Comparison of ENCODE assay signal across 25 cellular contexts in the genomic region with DNA sequence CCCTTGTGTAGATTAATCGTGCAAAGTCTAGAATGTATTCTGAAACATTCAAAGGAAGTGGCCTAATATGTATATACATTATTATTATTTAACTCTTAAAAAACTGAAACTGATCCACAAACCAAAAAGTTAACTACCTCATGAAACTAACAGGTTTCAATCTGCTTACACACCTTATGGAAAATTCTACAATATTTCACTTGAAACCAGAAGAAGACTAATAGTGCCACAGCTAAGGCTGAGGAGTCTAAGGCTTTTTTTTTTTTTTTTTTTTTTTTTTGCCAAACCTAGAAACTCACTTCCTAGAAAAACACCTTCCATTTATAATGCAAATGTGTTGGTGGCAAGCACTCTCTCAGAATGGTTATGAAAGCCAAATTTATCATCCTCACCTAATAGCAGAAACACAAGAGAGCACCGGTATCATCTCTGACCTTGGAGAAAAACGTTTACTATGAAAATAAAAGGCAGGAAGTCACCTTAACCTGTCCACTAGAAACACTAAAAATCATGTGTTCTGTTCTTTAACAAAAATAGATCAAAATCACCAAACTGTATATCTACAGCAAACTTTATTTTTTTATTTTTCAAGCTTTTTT.
"Had no signal": no experiment of that assay in that cellular context is flagged by ENCODE, and none has a peak within 500 bp of the region (broad histone marks: within the 10 kb centered on the region; RNA-seq: fewer than 3 reads in every experiment).

No MANE protein-coding gene starts in this region.

- H3K27me3 ChIP-seq: dorsolateral prefrontal cortex, esophagus muscularis mucosa, foreskin keratinocyte, gastroesophageal sphincter, heart left ventricle, hepatocyte had no signal

- H3K4me3 ChIP-seq: coronary artery, dorsolateral prefrontal cortex, esophagus muscularis mucosa, gastroesophageal sphincter, heart left ventricle, hepatocyte, left ventricle myocardium inferior, lower lobe of right lung, mucosa of descending colon had no signal

- H3K4me2 ChIP-seq: hepatocyte had no signal

- ATAC-seq: foreskin keratinocyte, gastroesophageal sphincter, heart left ventricle, left colon, left lobe of liver, lower lobe of right lung, mucosa of descending colon had no signal

- H3K27ac ChIP-seq: coronary artery, dorsolateral prefrontal cortex, esophagus muscularis mucosa, foreskin keratinocyte, gastroesophageal sphincter, heart left ventricle, hepatocyte, left ventricle myocardium inferior, lower lobe of right lung had no signal

- H3K36me3 ChIP-seq: esophagus muscularis mucosa, gastroesophageal sphincter, heart left ventricle, left ventricle myocardium inferior, lower lobe of right lung had no signal

- H2AFZ ChIP-seq: hepatocyte had no signal

- H3K9me3 ChIP-seq: esophagus muscularis mucosa, gastroesophageal sphincter, lower lobe of right lung had no signal

- H3K79me2 ChIP-seq: hepatocyte had no signal

- H3K4me1 ChIP-seq: esophagus muscularis mucosa, foreskin keratinocyte, gastroesophageal sphincter, heart left ventricle, left ventricle myocardium inferior, lower lobe of right lung had no signal

- FAIRE-seq: colon, endothelial cell of umbilical vein, frontal cortex, kidney had no signal

- DNase-seq: dermis blood vessel endothelial cell; dorsolateral prefrontal cortex; effector CD4-positive, alpha-beta T cell; effector memory CD4-positive, alpha-beta T cell; foreskin keratinocyte; heart left ventricle; hypothalamus; immature natural killer cell; islet precursor cell; kidney; kidney glomerular epithelial cell; left colon; left ventricle myocardium inferior; lower lobe of right lung; mesenchymal stem cell; mucosa of descending colon; naive B cell had no signal
